Comparison of ENCODE assay signal across 16 cellular contexts in the genomic region with DNA sequence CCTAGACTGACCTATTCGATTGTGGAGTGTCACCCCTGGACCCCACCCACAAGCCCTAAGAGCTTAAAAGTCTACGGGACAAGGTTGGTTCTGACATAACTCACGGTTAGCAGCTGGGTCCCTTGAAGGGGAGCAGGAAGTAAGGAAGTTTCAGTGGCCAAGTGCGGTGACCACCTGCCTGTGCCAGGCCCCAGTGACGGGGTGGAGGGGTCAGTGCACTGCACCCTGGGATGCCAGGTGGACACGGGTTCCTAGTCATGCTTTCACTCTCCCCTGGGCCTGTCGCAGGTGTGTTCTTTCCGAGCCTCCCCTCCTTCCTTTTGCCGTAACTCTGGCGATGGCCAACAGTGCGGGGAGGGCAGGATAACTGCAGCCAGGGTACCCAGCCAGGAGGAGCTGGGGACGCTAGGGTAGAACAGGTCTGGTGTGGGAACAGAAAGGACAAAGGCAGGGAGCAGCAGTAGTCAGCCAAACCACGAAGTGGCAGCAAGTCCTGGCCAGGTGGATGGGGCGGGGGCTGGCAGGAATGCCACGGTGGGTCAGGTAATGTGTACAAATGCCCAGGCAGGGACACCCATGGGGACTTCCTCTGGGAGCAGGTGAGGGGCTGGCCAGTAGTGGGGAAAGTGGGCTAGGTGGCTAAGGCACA. TPM values are rescaled to one million over a fixed set of nuclear protein-coding genes. Genes with fewer than 3 reads are reported as not detected.
A peak's percentile ranks its signal among the peaks of the same experiment; 100 is the strongest.
DNase-seq lines count a peak whose midpoint lies in the region; ATAC-seq and TF ChIP-seq lines count a peak whose summit lies in the region.
"Had no signal": no experiment of that assay in that cellular context is flagged by ENCODE, and none has a peak within 500 bp of the region (broad histone marks: within the 10 kb centered on the region; RNA-seq: fewer than 3 reads in every experiment).

No MANE protein-coding gene starts in this region.

- H3K4me2 ChIP-seq in OCI-LY7 (ENCODE audit: low read length) = no peak overlapping the region

- peak; percentile 52 for DNase-seq in activated CD4-positive, alpha-beta T cell treated with anti-CD3 and anti-CD28 coated beads, Interleukin-2, amount 10 ng/mL, durations not matched to agents 24 days and 14 days
- DNase-seq in activated CD4-positive, alpha-beta T cell treated with anti-CD3 and anti-CD28 coated beads for 1 hour = no peak
- DNase-seq in OCI-LY7 (ENCODE audit: low spot score) (no peak), mucosa of descending colon (no peak), transverse colon (peak; percentile 57)
- DNase-seq in naive thymus-derived CD8-positive, alpha-beta T cell = no peak
- no peak for DNase-seq in CD8-positive, alpha-beta memory T cell
- DNase-seq: Caco-2; CD8-positive, alpha-beta T cell; DND-41; GDM1 had no signal

- POLR2A ChIA-PET in OCI-LY7 (lab: Charles Lee) = interaction anchor here (1.0 kb wide), 1 partner anchor 45 kb away, joined by 3 read pairs; no protein-coding TSS in a partner anchor
- POLR2A ChIA-PET in naive thymus-derived CD8-positive, alpha-beta T cell (lab: Charles Lee) = interaction anchor here (2.0 kb wide), 1 partner anchor 22 kb away, joined by 5 read pairs; no protein-coding TSS in a partner anchor
- POLR2A ChIA-PET in CD8-positive, alpha-beta memory T cell (lab: Charles Lee) = no interaction called here

- peak; percentile 38 for ATAC-seq in mucosa of descending colon
- no peak for ATAC-seq in naive thymus-derived CD8-positive, alpha-beta T cell
- ATAC-seq: CD8-positive, alpha-beta T cell; HCT116 had no signal

- peaks cover 45% of the 10 kb centered on the region for H3K4me1 ChIP-seq in OCI-LY7 (ENCODE audit: insufficient read depth, low read length, poor library complexity, severe bottlenecking)
- H3K4me1 ChIP-seq in mucosa of descending colon (ENCODE audit: low read depth) = no peaks in the 10 kb centered on the region
- H3K4me1 ChIP-seq in transverse colon = no peaks in the 10 kb centered on the region
- H3K4me1 ChIP-seq in CD8-positive, alpha-beta memory T cell (ENCODE audit: insufficient read depth, low read length) = no peaks in the 10 kb centered on the region
- H3K4me1 ChIP-seq: Caco-2 had no signal

- H3K4me3 ChIP-seq in OCI-LY7 (ENCODE audit: low read depth, low read length, poor library complexity, severe bottlenecking) = no peak overlapping the region
- H3K4me3 ChIP-seq in mucosa of descending colon = no peak overlapping the region
- H3K4me3 ChIP-seq in transverse colon = no peak overlapping the region
- no peak overlapping the region for H3K4me3 ChIP-seq in CD8-positive, alpha-beta memory T cell (ENCODE audit: low read length)

- 85 to 100% methylated on average over 2 to 14 of the region's 15 CpGs for WGBS in transverse colon (ENCODE audit: low coverage in 1 of 2), 2 donors

- no peak for TF ChIP-seq POLR2A in transverse colon (IDR thresholded peaks at IDR 0.05)

- H3K36me3 Mint-ChIP-seq in activated CD4-positive, alpha-beta T cell treated with anti-CD3 and anti-CD28 coated beads, Interleukin-2, amount 10 ng/mL, durations not matched to agents 24 days and 14 days (ENCODE audit: low read depth) = no peaks in the 10 kb centered on the region
- no peaks in the 10 kb centered on the region for H3K36me3 Mint-ChIP-seq in naive thymus-derived CD8-positive, alpha-beta T cell
- H3K36me3 Mint-ChIP-seq in CD8-positive, alpha-beta memory T cell = peaks cover 0 to 5% (median 3%) of the 10 kb centered on the region in 3 donors
- H3K36me3 Mint-ChIP-seq: CD8-positive, alpha-beta T cell had no signal

- BruUV-seq in OCI-LY7 (replicated peaks; lab: Mats Ljungman, UMichigan) = no TSS peak

- no peaks in the 10 kb centered on the region for H4K20me1 ChIP-seq in OCI-LY7 (ENCODE audit: insufficient read depth, low read length)

- no peak overlapping the region for H3K27ac Mint-ChIP-seq in activated CD4-positive, alpha-beta T cell treated with anti-CD3 and anti-CD28 coated beads, Interleukin-2, amount 10 ng/mL, durations not matched to agents 24 days and 14 days
- peak overlapping the region in 1 of 10 donors; percentile 5 for H3K27ac Mint-ChIP-seq in naive thymus-derived CD8-positive, alpha-beta T cell
- no peak overlapping the region for H3K27ac Mint-ChIP-seq in CD8-positive, alpha-beta memory T cell
- H3K27ac Mint-ChIP-seq: CD8-positive, alpha-beta T cell had no signal

- no peak for TF ChIP-seq EP300 in transverse colon (IDR thresholded peaks at IDR 0.05; ENCODE audit: low read depth)

- no peak overlapping the region for H3K27ac ChIP-seq in OCI-LY7 (ENCODE audit: low read depth, low read length, poor library complexity, severe bottlenecking)
- no peak overlapping the region for H3K27ac ChIP-seq in transverse colon
- H3K27ac ChIP-seq in CD8-positive, alpha-beta memory T cell (ENCODE audit: low read depth, low read length) = no peak overlapping the region
- H3K27ac ChIP-seq: 22Rv1, HL-60 had no signal

- H3K4me1 Mint-ChIP-seq in activated CD4-positive, alpha-beta T cell treated with anti-CD3 and anti-CD28 coated beads, Interleukin-2, amount 10 ng/mL, durations not matched to agents 24 days and 14 days = peaks cover 2% of the 10 kb centered on the region
- H3K4me1 Mint-ChIP-seq in naive thymus-derived CD8-positive, alpha-beta T cell = peaks cover 0 to 5% (median 1%) of the 10 kb centered on the region in 4 donors
- peaks cover 0 to 2% (median 0%) of the 10 kb centered on the region in 3 donors for H3K4me1 Mint-ChIP-seq in CD8-positive, alpha-beta memory T cell

- H3K27me3 ChIP-seq in transverse colon = no peaks in the 10 kb centered on the region
- H3K27me3 ChIP-seq in CD8-positive, alpha-beta memory T cell (ENCODE audit: insufficient read depth, low read length, poor library complexity, severe bottlenecking) = no peaks in the 10 kb centered on the region

- H3K4me3 Mint-ChIP-seq in activated CD4-positive, alpha-beta T cell treated with anti-CD3 and anti-CD28 coated beads, Interleukin-2, amount 10 ng/mL, durations not matched to agents 24 days and 14 days = no peak overlapping the region
- no peak overlapping the region for H3K4me3 Mint-ChIP-seq in naive thymus-derived CD8-positive, alpha-beta T cell
- no peak overlapping the region for H3K4me3 Mint-ChIP-seq in CD8-positive, alpha-beta memory T cell
- H3K4me3 Mint-ChIP-seq: CD14-positive monocyte; CD8-positive, alpha-beta T cell had no signal

- H3K9me3 Mint-ChIP-seq in activated CD4-positive, alpha-beta T cell treated with anti-CD3 and anti-CD28 coated beads, Interleukin-2, amount 10 ng/mL, durations not matched to agents 24 days and 14 days = peaks cover 8% of the 10 kb centered on the region
- H3K9me3 Mint-ChIP-seq in naive thymus-derived CD8-positive, alpha-beta T cell = no peaks in the 10 kb centered on the region
- H3K9me3 Mint-ChIP-seq in CD8-positive, alpha-beta memory T cell = no peaks in the 10 kb centered on the region
- H3K9me3 Mint-ChIP-seq: CD8-positive, alpha-beta T cell had no signal

- H3K9me3 ChIP-seq in OCI-LY7 (ENCODE audit: low read length) (no peaks in the 10 kb centered on the region), mucosa of descending colon (no peaks in the 10 kb centered on the region), transverse colon (no peaks in the 10 kb centered on the region)
- H3K9me3 ChIP-seq in CD8-positive, alpha-beta memory T cell (ENCODE audit: low read length) = no peaks in the 10 kb centered on the region
- H3K9me3 ChIP-seq: Caco-2 had no signal

- TF ChIP-seq CTCF in OCI-LY7 (conservative IDR thresholded peaks at IDR 0.05; ENCODE audit: low read length) (no peak), mucosa of descending colon (IDR thresholded peaks at IDR 0.05) (no peak), transverse colon (IDR thresholded peaks at IDR 0.05) (no peak)

- H3K27me3 Mint-ChIP-seq in activated CD4-positive, alpha-beta T cell treated with anti-CD3 and anti-CD28 coated beads, Interleukin-2, amount 10 ng/mL, durations not matched to agents 24 days and 14 days = no peaks in the 10 kb centered on the region
- H3K27me3 Mint-ChIP-seq in naive thymus-derived CD8-positive, alpha-beta T cell = no peaks in the 10 kb centered on the region
- no peaks in the 10 kb centered on the region for H3K27me3 Mint-ChIP-seq in CD8-positive, alpha-beta memory T cell

- in situ Hi-C loops in transverse colon (cut with MboI; ENCODE audit: low pct_ligation_motif_present in 1 of 4, low pct_unique_long_range_greater_than_20kb in 1 of 4, low sequenced_read_pairs in 3 of 4) = no loop called here

- CTCF ChIA-PET in OCI-LY7 (lab: Charles Lee; ENCODE audit: unreplicated experiment) = no interaction called here
- CTCF ChIA-PET in CD8-positive, alpha-beta memory T cell (lab: Charles Lee) = no interaction called here

- H3K79me2 ChIP-seq in OCI-LY7 (ENCODE audit: insufficient read depth, low read depth, low read length) = no peaks in the 10 kb centered on the region

- intact Hi-C loops in activated CD4-positive, alpha-beta T cell treated with anti-CD3 and anti-CD28 coated beads, Interleukin-2, amount 10 ng/mL, durations not matched to agents 24 days and 14 days (cut with micrococcal nuclease) = no loop called here
- intact Hi-C loops in OCI-LY7 (cut with micrococcal nuclease; ENCODE audit: unreplicated experiment) = no loop called here
- intact Hi-C loops in mucosa of descending colon (cut with DNase I, micrococcal nuclease) = no loop called here
- intact Hi-C loops in transverse colon (cut with DNase I; ENCODE audit: low total_unique reads) = no loop called here

- no peaks in the 10 kb centered on the region for H3K36me3 ChIP-seq in OCI-LY7 (ENCODE audit: insufficient read depth, low read length)
- H3K36me3 ChIP-seq in mucosa of descending colon (ENCODE audit: low read depth) = no peaks in the 10 kb centered on the region
- H3K36me3 ChIP-seq in transverse colon = no peaks in the 10 kb centered on the region
- no peaks in the 10 kb centered on the region for H3K36me3 ChIP-seq in CD8-positive, alpha-beta memory T cell (ENCODE audit: insufficient read depth, low read length)

- H2AFZ ChIP-seq in OCI-LY7 (ENCODE audit: low read length) = 0 out of 2 replicates have a peak overlapping the region, but pooled peaks have one; percentile 4

- no peaks in the 10 kb centered on the region for H3K9me2 ChIP-seq in OCI-LY7 (ENCODE audit: insufficient read depth, low read length)

RNA-seq across cellular contexts. Expression of a gene that starts 58.3 kb away (rescaled TPM):
- total RNA-seq in activated CD4-positive, alpha-beta T cell treated with anti-CD3 and anti-CD28 coated beads, Interleukin-2, amount 10 ng/mL, durations not matched to agents 24 days and 14 days = 113 and 117 TPM in 2 replicates
- 219 and 274 TPM in 2 replicates for total RNA-seq in OCI-LY7 (2014; rRNA removed; shearing (Covaris generic))
- total RNA-seq in OCI-LY7 (2022) (89.5 and 101 TPM in 2 replicates), mucosa of descending colon (10 to 100 TPM in 1 of 3 donors, 1 to 10 TPM in 2; 2.5 to 14.0 (median 4.7) TPM), transverse colon (10 to 100 TPM in 3 of 4 donors, 1 to 10 TPM in 1; 5.6 to 54.1 (median 35.6) TPM)
- 100 to 1,000 TPM; 117 to 122 TPM for total RNA-seq in naive thymus-derived CD8-positive, alpha-beta T cell
- polyA plus RNA-seq in naive thymus-derived CD8-positive, alpha-beta T cell = 100 to 1,000 TPM in 1 of 3 donors, 10 to 100 TPM in 2; 84.8 to 193 (median 97.2) TPM
- total RNA-seq in CD8-positive, alpha-beta memory T cell = 100 to 1,000 TPM; 107 to 110 TPM
- 83.0 TPM for polyA plus RNA-seq in CD8-positive, alpha-beta memory T cell
- total RNA-seq: A673 had no signal

Comparison
In these comparisons a context has a peak if more than half of its experiments do, and no peak if none do; other contexts are left out.
1. DNase-seq: peak in activated CD4-positive, alpha-beta T cell treated with anti-CD3 and anti-CD28 coated beads, Interleukin-2, amount 10 ng/mL, durations not matched to agents 24 days and 14 days (single experiment) and transverse colon (single experiment); none in activated CD4-positive, alpha-beta T cell treated with anti-CD3 and anti-CD28 coated beads for 1 hour (single experiment), OCI-LY7 (single experiment), mucosa of descending colon (0 of 3), naive thymus-derived CD8-positive, alpha-beta T cell (0 of 10) and CD8-positive, alpha-beta memory T cell (0 of 5).